Comparison of ENCODE assay signal across 27 cellular contexts in the genomic region with DNA sequence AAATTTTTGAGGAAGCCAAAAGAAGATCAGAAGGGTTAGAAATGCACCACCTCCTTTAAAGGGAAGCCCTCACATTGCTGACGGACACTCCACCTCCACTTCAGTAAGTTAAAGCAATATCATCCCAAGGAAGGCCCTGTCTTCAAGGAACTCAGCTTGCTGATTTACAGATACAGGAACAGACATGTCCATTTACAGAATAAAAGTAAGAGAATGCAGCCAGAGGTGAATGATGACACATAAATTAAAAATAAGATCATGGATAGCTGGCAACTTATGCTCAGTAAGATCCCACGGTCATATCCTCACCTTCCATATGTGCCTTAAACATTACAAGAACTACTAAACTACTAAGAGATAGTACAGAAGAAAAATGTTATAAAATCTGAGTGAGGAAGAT.
"Had no signal": no experiment of that assay in that cellular context is flagged by ENCODE, and none has a peak within 500 bp of the region (broad histone marks: within the 10 kb centered on the region; RNA-seq: fewer than 3 reads in every experiment).

No MANE protein-coding gene starts in this region.

- H3K27me3 ChIP-seq: ascending aorta, esophagus squamous epithelium, left lung, neutrophil, right lobe of liver, testis, transverse colon had no signal

- H3K27me3 Mint-ChIP-seq: activated CD4-positive, alpha-beta memory T cell treated with anti-CD3 and anti-CD28 coated beads, Interleukin-2, amount 10 ng/mL, durations not matched to agents 7 days and 5 days; activated CD4-positive, alpha-beta T cell treated with anti-CD3 and anti-CD28 coated beads, Interleukin-2, amount 10 ng/mL, durations not matched to agents 7 days and 5 days; activated naive CD8-positive, alpha-beta T cell treated with anti-CD3 and anti-CD28 coated beads, Interleukin-2, amount 10 ng/mL, durations not matched to agents 7 days and 5 days; activated T-cell treated with anti-CD3 and anti-CD28 coated beads, Interleukin-2, amount 50 U/mL, for 24 hours; brain; progenitor cell of endocrine pancreas had no signal

- H3K9me3 Mint-ChIP-seq: activated CD4-positive, alpha-beta memory T cell treated with anti-CD3 and anti-CD28 coated beads, Interleukin-2, amount 10 ng/mL, durations not matched to agents 7 days and 5 days; activated T-cell treated with anti-CD3 and anti-CD28 coated beads, Interleukin-2, amount 50 U/mL, for 24 hours; effector memory CD8-positive, alpha-beta T cell had no signal

- DNase-seq: activated CD4-positive, alpha-beta memory T cell treated with anti-CD3 and anti-CD28 coated beads, Interleukin-2, amount 10 ng/mL, durations not matched to agents 7 days and 5 days; activated CD4-positive, alpha-beta T cell treated with anti-CD3 and anti-CD28 coated beads for 1 hour; activated CD4-positive, alpha-beta T cell treated with anti-CD3 and anti-CD28 coated beads, Interleukin-2, amount 10 ng/mL, durations not matched to agents 7 days and 5 days; activated CD8-positive, alpha-beta memory T cell treated with anti-CD3 and anti-CD28 coated beads, Interleukin-2, amount 50 U/mL, for 48 hours; activated gamma-delta T cell; activated naive CD4-positive, alpha-beta T cell treated with anti-CD3 and anti-CD28 coated beads, Interleukin-2, amount 10 ng/mL, durations not matched to agents 7 days and 5 days; activated naive CD8-positive, alpha-beta T cell treated with anti-CD3 and anti-CD28 coated beads, Interleukin-2, amount 10 ng/mL, durations not matched to agents 7 days and 5 days; activated T-cell treated with anti-CD3 and anti-CD28 coated beads, Interleukin-2, amount 50 U/mL, for 24 hours; caudate nucleus; cortex of kidney; effector memory CD8-positive, alpha-beta T cell; esophagus squamous epithelium; left lung; lower lobe of right lung; mesendoderm; mucosa of descending colon; right lobe of liver; stimulated activated CD4-positive, alpha-beta T cell treated with anti-CD3 and anti-CD28 coated beads, Interleukin-2, amount 100 ng/mL, for 48 hours; stimulated activated naive CD8-positive, alpha-beta T cell treated with anti-CD3 and anti-CD28 coated beads, Interleukin-15, Interleukin-2, amounts not matched to agents 100 U/mL and 50 U/mL, for 24 hours; testis; transverse colon had no signal

- H3K9me3 ChIP-seq: ascending aorta, esophagus squamous epithelium, lower lobe of right lung, mucosa of descending colon, neutrophil, right lobe of liver, testis, transverse colon had no signal

- ATAC-seq: effector memory CD8-positive, alpha-beta T cell; left lung; lower lobe of right lung; mucosa of descending colon; right lobe of liver; stimulated activated naive CD8-positive, alpha-beta T cell treated with anti-CD3 and anti-CD28 coated beads, Interleukin-15, Interleukin-2, amounts not matched to agents 100 U/mL and 50 U/mL, for 24 hours; WTC11 had no signal

- H3K27ac ChIP-seq: ascending aorta, esophagus squamous epithelium, left lung, lower lobe of right lung, neutrophil, right lobe of liver, testis, transverse colon had no signal

- H3K27ac Mint-ChIP-seq: activated CD4-positive, alpha-beta memory T cell treated with anti-CD3 and anti-CD28 coated beads, Interleukin-2, amount 10 ng/mL, durations not matched to agents 7 days and 5 days; activated CD4-positive, alpha-beta T cell treated with anti-CD3 and anti-CD28 coated beads, Interleukin-2, amount 10 ng/mL, durations not matched to agents 7 days and 5 days; activated T-cell treated with anti-CD3 and anti-CD28 coated beads, Interleukin-2, amount 50 U/mL, for 24 hours; nephron; progenitor cell of endocrine pancreas had no signal

- H3K4me3 Mint-ChIP-seq: activated CD4-positive, alpha-beta memory T cell treated with anti-CD3 and anti-CD28 coated beads, Interleukin-2, amount 10 ng/mL, durations not matched to agents 7 days and 5 days; activated CD4-positive, alpha-beta T cell treated with anti-CD3 and anti-CD28 coated beads, Interleukin-2, amount 10 ng/mL, durations not matched to agents 7 days and 5 days; activated naive CD4-positive, alpha-beta T cell treated with anti-CD3 and anti-CD28 coated beads, Interleukin-2, amount 10 ng/mL, durations not matched to agents 7 days and 5 days; activated T-cell treated with anti-CD3 and anti-CD28 coated beads, Interleukin-2, amount 50 U/mL, for 24 hours; brain; effector memory CD8-positive, alpha-beta T cell; nephron; WTC11 had no signal
